ENCODE assay signal across 9 cellular contexts in the genomic region with DNA sequence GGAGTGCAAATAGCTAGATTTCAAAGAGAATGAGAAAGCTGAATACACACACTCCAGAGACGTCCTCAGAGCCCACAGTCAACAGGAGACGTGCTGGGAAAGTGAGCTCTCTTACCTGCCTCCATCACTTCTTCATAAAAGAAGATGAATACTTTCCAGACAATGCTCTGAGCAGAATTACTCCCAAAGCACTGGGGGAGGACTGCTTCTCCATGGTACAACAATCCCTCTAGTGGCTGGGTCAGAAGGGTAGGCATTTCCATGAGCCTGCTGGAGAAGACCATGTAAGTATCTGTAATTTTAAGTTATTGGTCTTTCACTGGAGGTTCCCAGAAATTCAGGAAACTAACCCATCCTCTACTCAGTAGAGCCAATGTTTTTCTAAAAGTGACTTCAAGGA.
DNase-seq lines count a peak whose midpoint lies in the region; ATAC-seq, FAIRE-seq and TF ChIP-seq lines count a peak whose summit lies in the region.
"Had no signal": no experiment of that assay in that cellular context is flagged by ENCODE, and none has a peak within 500 bp of the region (broad histone marks: within the 10 kb centered on the region; RNA-seq: fewer than 3 reads in every experiment).

No MANE protein-coding gene starts in this region.

- FAIRE-seq in frontal cortex (lab: Jason Lieb, UNC): no peak

- DNase-seq in HCEC 1CT: peak; percentile 68
- DNase-seq in SK-N-DZ (ENCODE audit: low spot score): peak; percentile 53
- peak; percentile 6 for DNase-seq in hepatic stellate cell (ENCODE audit: low spot score)
- no peak for DNase-seq in frontal cortex (ENCODE audit: low spot score in 2 of 2)
- DNase-seq in NCI-H2029 (lab: John Stamatoyannopoulos, UW): no peak
- DNase-seq in NCI-H2029 treated with DMSO at 0.1 percent for 48 hours (lab: John Stamatoyannopoulos, UW): no peak
- DNase-seq: stimulated activated CD4-positive, alpha-beta T cell treated with anti-CD3 and anti-CD28 coated beads, Interleukin-2, amount 100 ng/mL, for 48 hours had no signal

- ATAC-seq in GM18498 (IDR thresholded peaks at IDR 0.05; ENCODE audit: unreplicated experiment): no peak

- 0 out of 2 replicates have a peak, but pooled peaks have one; percentile 10 for TF ChIP-seq CTCF in 22Rv1 (IDR thresholded peaks at IDR 0.05)

- H3K27ac ChIP-seq in 22Rv1: no peak overlapping the region

Comparison
In these comparisons a context has a peak if more than half of its experiments do, and no peak if none do; other contexts are left out.
1. DNase-seq: peak in HCEC 1CT (single experiment), SK-N-DZ (single experiment) and hepatic stellate cell (single experiment); none in frontal cortex (0 of 2), NCI-H2029 (single experiment) and NCI-H2029 treated with DMSO at 0.1 percent for 48 hours (single experiment).